9 cellular contexts compared by ENCODE assay signal in the genomic region with DNA sequence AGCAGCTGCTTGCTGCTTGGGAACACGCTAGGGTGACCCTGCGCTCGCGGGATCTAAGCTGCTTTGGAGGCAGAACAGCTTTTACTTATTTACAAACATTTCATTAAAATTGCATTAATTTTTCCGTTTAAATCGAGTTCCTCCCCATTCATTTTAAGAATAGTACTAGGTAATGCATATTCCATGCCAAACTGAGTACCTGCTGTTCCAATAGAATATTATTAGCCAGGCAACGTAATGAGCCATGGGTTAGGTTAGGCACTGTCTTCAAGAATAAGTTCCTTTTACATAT. TPM values are rescaled to one million over a fixed set of nuclear protein-coding genes. Genes with fewer than 3 reads are reported as not detected.
DNase-seq lines count a peak whose midpoint lies in the region; ATAC-seq, FAIRE-seq and TF ChIP-seq lines count a peak whose summit lies in the region.
"Had no signal": no experiment of that assay in that cellular context is flagged by ENCODE, and none has a peak within 500 bp of the region (broad histone marks: within the 10 kb centered on the region; RNA-seq: fewer than 3 reads in every experiment).

No MANE protein-coding gene starts in this region.

- peaks cover 10% of the 10 kb centered on the region; the same call in 2 of the 3 replicates for H3K4me1 Mint-ChIP-seq in GM23338
- peaks cover 39% of the 10 kb centered on the region for H3K4me1 Mint-ChIP-seq in activated T-helper 2 cell treated with anti-CD3 and anti-CD28 coated beads, Interferon-gamma antibody, Interleukin-2, Interleukin-4, amounts not matched to agents 10 μg/mL and 5 μg/mL and 100 μg/mL, durations not matched to agents 14 hours and 24 hours and 36 hours (ENCODE audit: low read depth)

- H3K9me3 ChIP-seq in HepG2 (ENCODE audit: low read length) = no peaks in the 10 kb centered on the region
- no peaks in the 10 kb centered on the region for H3K9me3 ChIP-seq in tibial nerve

- H3K27ac ChIP-seq in 22Rv1 = peak overlapping the region; percentile 79
- no peak overlapping the region for H3K27ac ChIP-seq in GM23338 (ENCODE audit: low read depth)
- H3K27ac ChIP-seq in HepG2 (ENCODE audit: extremely low read length, insufficient read depth, low read length) = peak overlapping the region; percentile 81
- H3K27ac ChIP-seq in tibial nerve = peak overlapping the region; percentile 83 to 93 (median 88)

- TF ChIP-seq POLR2A in HepG2 (IDR thresholded peaks at IDR 0.05; ENCODE audit: insufficient read depth in 1 of 2, low read depth in 2 of 2, low read length in 2 of 2) (no peak), tibial nerve (IDR thresholded peaks at IDR 0.05) (no peak)

- TF ChIP-seq RAD21 in HepG2 (CRISPR knock-in tag; IDR thresholded peaks at IDR 0.05) = no peak

- POLR2A ChIA-PET in HepG2 (lab: Yijun Ruan, JAX) = interaction anchor here (2.0 to 4.2 kb wide), 2 partner anchors 11 to 159 kb away, joined by 12 to 27 read pairs; partner anchors contain the start of gene HHEX

- H3K4me1 ChIP-seq in GM23338 (ENCODE audit: insufficient read depth) (peaks cover 13% of the 10 kb centered on the region; the same call in 1 of the 2 replicates), HepG2 (ENCODE audit: insufficient read depth, low read length) (peaks cover 37% of the 10 kb centered on the region), tibial nerve (peaks cover 0 to 16% (median 3%) of the 10 kb centered on the region in 4 donors)

- H3K79me2 ChIP-seq in GM23338 (replicated peaks; ENCODE audit: insufficient read depth) (no peaks in the 10 kb centered on the region), HepG2 (ENCODE audit: insufficient read depth, low read length) (peaks cover 22% of the 10 kb centered on the region)

- H3K27ac Mint-ChIP-seq in GM23338 = no peak overlapping the region
- H3K27ac Mint-ChIP-seq in activated T-helper 2 cell treated with anti-CD3 and anti-CD28 coated beads, Interferon-gamma antibody, Interleukin-2, Interleukin-4, amounts not matched to agents 10 μg/mL and 5 μg/mL and 100 μg/mL, durations not matched to agents 14 hours and 24 hours and 36 hours = peak overlapping the region; percentile 80

- H3K36me3 ChIP-seq in GM23338 (ENCODE audit: insufficient read depth) = no peaks in the 10 kb centered on the region
- H3K36me3 ChIP-seq in HepG2 (replicated peaks in 1 of 2; ENCODE audit: control insufficient read depth in 1 of 2, insufficient read depth in 2 of 2, low read length in 2 of 2) = no peaks in the 10 kb centered on the region
- H3K36me3 ChIP-seq in tibial nerve = no peaks in the 10 kb centered on the region

- in situ Hi-C loops in HepG2 (cut with HindIII; ENCODE audit: extremely low pct_ligation_motif_present, low pct_unique_long_range_greater_than_20kb) = no loop called here

- H3K4me3 ChIP-seq in GM23338 (peak overlapping the region; percentile 77), HepG2 (replicated peaks in 1 of 3; ENCODE audit: insufficient read depth in 1 of 3, low read depth in 2 of 3, low read length in 3 of 3) (peak overlapping the region; percentile 94 to 96 (median 95)), tibial nerve (peak overlapping the region; percentile 88 to 98 (median 96))

- H3K4me2 ChIP-seq in GM23338 (peak overlapping the region; percentile 88), HepG2 (ENCODE audit: low read depth, low read length) (peak overlapping the region; percentile 74)

- H2AFZ ChIP-seq in GM23338 = peak overlapping the region; percentile 94
- no peak overlapping the region for H2AFZ ChIP-seq in HepG2 (ENCODE audit: low read length)

- peaks cover 4% of the 10 kb centered on the region; the same call in 2 of the 3 replicates for H3K9me3 Mint-ChIP-seq in GM23338
- peaks cover 8% of the 10 kb centered on the region for H3K9me3 Mint-ChIP-seq in activated T-helper 2 cell treated with anti-CD3 and anti-CD28 coated beads, Interferon-gamma antibody, Interleukin-2, Interleukin-4, amounts not matched to agents 10 μg/mL and 5 μg/mL and 100 μg/mL, durations not matched to agents 14 hours and 24 hours and 36 hours

- FAIRE-seq in HepG2 (lab: Jason Lieb, UNC) = no peak
- FAIRE-seq: islet of Langerhans had no signal

- TF ChIP-seq CTCF in 22Rv1 (IDR thresholded peaks at IDR 0.05) = no peak
- TF ChIP-seq CTCF in GM23338 (conservative IDR thresholded peaks at IDR 0.05; ENCODE audit: low read depth in 2 of 2) = no peak
- no peak for TF ChIP-seq CTCF in HepG2 (CRISPR knock-in tag; IDR thresholded peaks at IDR 0.05)
- TF ChIP-seq CTCF in tibial nerve (IDR thresholded peaks at IDR 0.05) = no peak

- peak overlapping the region; percentile 76 for H3K4me3 Mint-ChIP-seq in GM23338
- H3K4me3 Mint-ChIP-seq in activated T-helper 2 cell treated with anti-CD3 and anti-CD28 coated beads, Interferon-gamma antibody, Interleukin-2, Interleukin-4, amounts not matched to agents 10 μg/mL and 5 μg/mL and 100 μg/mL, durations not matched to agents 14 hours and 24 hours and 36 hours (ENCODE audit: low read depth) = peak overlapping the region; percentile 80

- under 1% methylated on average over 7 of the region's 7 CpGs for WGBS in HepG2 (ENCODE audit: low lambda C conversion rate)
- 1 to 2% methylated on average over 7 of the region's 7 CpGs for WGBS in tibial nerve, 2 donors

- H3K27me3 Mint-ChIP-seq in GM23338 (ENCODE audit: insufficient read depth, low read depth, poor library complexity) = peaks cover 27% of the 10 kb centered on the region
- no peaks in the 10 kb centered on the region for H3K27me3 Mint-ChIP-seq in activated T-helper 2 cell treated with anti-CD3 and anti-CD28 coated beads, Interferon-gamma antibody, Interleukin-2, Interleukin-4, amounts not matched to agents 10 μg/mL and 5 μg/mL and 100 μg/mL, durations not matched to agents 14 hours and 24 hours and 36 hours (ENCODE audit: low read depth)

- H3F3A ChIP-seq in GM23338 (replicated peaks; ENCODE audit: low read depth) = no peaks in the 10 kb centered on the region

- DNase-seq in GM23338 (ENCODE audit: low spot score) = no peak
- DNase-seq in activated T-helper 2 cell treated with anti-CD3 and anti-CD28 coated beads, Interferon-gamma antibody, Interleukin-2, Interleukin-4, amounts not matched to agents 10 μg/mL and 5 μg/mL and 100 μg/mL, durations not matched to agents 14 hours and 24 hours and 36 hours (ENCODE audit: low spot score) = no peak
- DNase-seq in HepG2 (ENCODE audit: low spot score) = no peak
- DNase-seq in tibial nerve (ENCODE audit: low spot score in 2 of 2) = no peak
- DNase-seq in SW 1271 (lab: John Stamatoyannopoulos, UW) = no peak
- no peak for DNase-seq in stimulated activated naive CD4-positive, alpha-beta T cell treated with Interleukin-2 at 50 U/mL for 16 hours (lab: John Stamatoyannopoulos, UW)

- no peaks in the 10 kb centered on the region for H3K36me3 Mint-ChIP-seq in GM23338 (ENCODE audit: low read depth)
- H3K36me3 Mint-ChIP-seq in activated T-helper 2 cell treated with anti-CD3 and anti-CD28 coated beads, Interferon-gamma antibody, Interleukin-2, Interleukin-4, amounts not matched to agents 10 μg/mL and 5 μg/mL and 100 μg/mL, durations not matched to agents 14 hours and 24 hours and 36 hours (ENCODE audit: low read depth) = no peaks in the 10 kb centered on the region

- no peaks in the 10 kb centered on the region for H3K9me2 ChIP-seq in GM23338 (ENCODE audit: insufficient read depth)

- ATAC-seq in GM23338 = peak; percentile 21
- ATAC-seq in HepG2 = peak; percentile 60
- ATAC-seq in GM21515 (IDR thresholded peaks at IDR 0.05; ENCODE audit: unreplicated experiment) = no peak

- intact Hi-C loops in activated T-helper 2 cell treated with anti-CD3 and anti-CD28 coated beads, Interferon-gamma antibody, Interleukin-2, Interleukin-4, amounts not matched to agents 10 μg/mL and 5 μg/mL and 100 μg/mL, durations not matched to agents 14 hours and 24 hours and 36 hours (cut with micrococcal nuclease) = loop anchor here (5.0 to 10.0 kb wide), 4 partner anchors 33 to 666 kb away; partner anchors contain the start of gene KIF11
- intact Hi-C loops in HepG2 (cut with micrococcal nuclease; ENCODE audit: unreplicated experiment) = loop anchor here (5.0 kb wide), 1 partner anchor 257 kb away; the partner anchor contains the start of gene KIF11

- H3K27me3 ChIP-seq in GM23338 (ENCODE audit: insufficient read depth) (peaks cover 51% of the 10 kb centered on the region), HepG2 (ENCODE audit: control insufficient read depth in 1 of 2, insufficient read depth in 2 of 2, low read length in 2 of 2) (no peaks in the 10 kb centered on the region; a peak in 1 of 5 replicates), tibial nerve (no peaks in the 10 kb centered on the region)

- H4K20me1 ChIP-seq in GM23338 (replicated peaks; ENCODE audit: insufficient read depth) (no peaks in the 10 kb centered on the region; the same call in 1 of the 2 replicates), HepG2 (ENCODE audit: insufficient read depth, low read length) (no peaks in the 10 kb centered on the region; the same call in 1 of the 2 replicates)

- CTCF ChIA-PET in HepG2 (lab: Yijun Ruan, JAX; ENCODE audit: low intra/inter-chr PET ratio, low total read pairs) = no interaction called here

- BruUV-seq in HepG2 (replicated peaks; lab: Mats Ljungman, UMichigan) = no TSS peak

- TF ChIP-seq EP300 in HepG2 (IDR thresholded peaks at IDR 0.05; ENCODE audit: low read depth in 2 of 2, low read length in 2 of 2) (no peak), HepG2 (CRISPR knock-in tag; IDR thresholded peaks at IDR 0.05; ENCODE audit: borderline replicate concordance) (no peak), tibial nerve (IDR thresholded peaks at IDR 0.05) (no peak)

- H3K9ac ChIP-seq in HepG2 (ENCODE audit: insufficient read depth, low read depth, low read length) = peak overlapping the region; percentile 83

RNA-seq across cellular contexts. Expression of gene EXOC6, which starts 0.9 kb away (rescaled TPM):
- 5.0 and 6.6 TPM in 2 replicates for total RNA-seq in GM23338 (2014; rRNA removed; shearing (Covaris generic))
- polyA plus RNA-seq in GM23338 (2016; fragmentation: Nextera tagmentation; extraction: Ambion mirVana) (4.6 and 6.0 TPM in 2 replicates), HepG2 (2011; rRNA removed) (29.2 and 49.6 TPM in 2 replicates)
- total RNA-seq in activated T-helper 2 cell treated with anti-CD3 and anti-CD28 coated beads, Interferon-gamma antibody, Interleukin-2, Interleukin-4, amounts not matched to agents 10 μg/mL and 5 μg/mL and 100 μg/mL, durations not matched to agents 14 hours and 24 hours and 36 hours = 12.4 and 12.5 TPM in 2 replicates
- total RNA-seq in HepG2 (2016; rRNA removed; fragmentation: Illumina TruSeq; extraction: Trizol) (22.2 and 48.7 TPM in 2 replicates), tibial nerve (10 to 100 TPM in 3 of 4 donors, 1 to 10 TPM in 1; 5.9 to 16.6 (median 11.2) TPM)
- 7.3 and 14.2 TPM in 2 replicates for total RNA-seq in HepG2 (2016; cell fraction: cytosol; rRNA removed; fragmentation: Illumina TruSeq; extraction: Trizol; ENCODE audit: low read depth)
- total RNA-seq in HepG2 (2016; cell fraction: insoluble cytoplasmic fraction; rRNA removed; fragmentation: Illumina TruSeq; extraction: Trizol) = 17.2 and 42.9 TPM in 2 replicates
- 6.2 and 7.0 TPM in 2 replicates for total RNA-seq in HepG2 (2016; cell fraction: membrane; rRNA removed; fragmentation: Illumina TruSeq; extraction: Trizol)
- total RNA-seq in HepG2 (2016; cell fraction: nucleus; rRNA removed; fragmentation: Illumina TruSeq; extraction: Trizol) = 18.5 and 31.1 TPM in 2 replicates
- 4.3 and 6.9 TPM in 2 replicates for polyA plus RNA-seq in HepG2 (2011; cell fraction: cytosol; rRNA removed)
- 15.2 and 18.0 TPM in 2 replicates for polyA plus RNA-seq in HepG2 (2011; cell fraction: nucleus; rRNA removed)
- polyA plus RNA-seq in HepG2 (2012) = 9.3 and 16.9 TPM in 2 replicates
- 0.59 and 1.00 TPM in 2 replicates for polyA plus RNA-seq in HepG2 (2016; cell fraction: cytosol; fragmentation: Illumina TruSeq; extraction: Trizol; ENCODE audit: low read depth)
- polyA plus RNA-seq in HepG2 (2016; cell fraction: insoluble cytoplasmic fraction; fragmentation: Illumina TruSeq; extraction: Trizol; ENCODE audit: low read depth) = 17.7 and 18.9 TPM in 2 replicates
- polyA plus RNA-seq in HepG2 (2016; cell fraction: membrane; fragmentation: Illumina TruSeq; extraction: Trizol; ENCODE audit: low read depth) = 1.8 and 2.2 TPM in 2 replicates
- polyA plus RNA-seq in HepG2 (2016; cell fraction: nucleus; fragmentation: Illumina TruSeq; extraction: Trizol; ENCODE audit: insufficient read depth, low read depth) = 10.8 and 12.2 TPM in 2 replicates
- polyA minus RNA-seq in HepG2 (2011; rRNA and poly(A)+ RNA removed; ENCODE audit: low replicate concordance) = 26.0 and 75.6 TPM in 2 replicates
- polyA minus RNA-seq in HepG2 (2011; cell fraction: cytosol; rRNA and poly(A)+ RNA removed) = 18.7 and 31.6 TPM in 2 replicates
- polyA minus RNA-seq in HepG2 (2011; cell fraction: nucleus; rRNA and poly(A)+ RNA removed) = 48.2 and 49.5 TPM in 2 replicates
